ENCODE assay signal across 22 cellular contexts in the genomic region with DNA sequence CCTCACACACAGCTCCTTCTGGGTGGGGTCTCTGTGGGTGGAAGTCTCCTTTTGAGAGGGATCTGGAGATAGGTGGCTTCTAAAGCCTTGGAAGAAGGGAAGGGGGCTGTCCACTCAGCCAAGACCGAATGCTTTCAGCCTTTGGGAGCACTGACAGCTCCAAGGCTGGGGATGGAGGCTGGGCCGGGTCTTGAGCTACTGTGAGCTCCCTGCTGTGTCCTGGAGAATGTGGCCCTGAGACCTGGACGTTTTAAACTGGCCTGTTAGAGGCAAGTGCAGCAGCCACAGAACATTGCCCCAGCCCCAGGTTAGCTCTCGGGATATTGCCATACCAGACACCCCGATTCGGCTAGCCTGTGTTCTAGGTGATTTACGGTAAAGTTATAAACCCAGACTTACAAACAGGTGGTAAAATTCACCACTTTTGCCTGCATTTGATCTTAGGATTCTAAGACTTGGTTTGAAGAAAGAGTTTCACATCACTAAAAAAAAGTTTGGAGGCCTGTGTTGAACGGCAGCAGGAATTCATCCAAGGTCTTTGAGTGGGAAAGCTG.
A peak's percentile ranks its signal among the peaks of the same experiment; 100 is the strongest.
DNase-seq lines count a peak whose midpoint lies in the region; FAIRE-seq and TF ChIP-seq lines count a peak whose summit lies in the region.
"Had no signal": no experiment of that assay in that cellular context is flagged by ENCODE, and none has a peak within 500 bp of the region (broad histone marks: within the 10 kb centered on the region; RNA-seq: fewer than 3 reads in every experiment).

No MANE protein-coding gene starts in this region.

- H3K4me1 Mint-ChIP-seq in neural progenitor cell, result peaks cover 40% of the 10 kb centered on the region
- H3K4me1 Mint-ChIP-seq: B cell had no signal

- H2BK5ac ChIP-seq in H1 (ENCODE audit: low read depth, low read length), result no peak overlapping the region

- no peak for FAIRE-seq in H1 (lab: Jason Lieb, UNC)
- FAIRE-seq: A204.1, D721Med, GM18507, RCC 7860 had no signal

- H2AK5ac ChIP-seq in H1 (ENCODE audit: low read depth, low read length), result no peak overlapping the region

- TF ChIP-seq CTCF in Peyer's patch (IDR thresholded peaks at IDR 0.05) (no peak), H1 (IDR thresholded peaks at IDR 0.05; ENCODE audit: control extremely low read depth in 1 of 3, insufficient read depth in 1 of 3, low read depth in 1 of 3, low read length in 3 of 3) (no peak), neural progenitor cell (IDR thresholded peaks at IDR 0.05) (no peak), spleen (IDR thresholded peaks at IDR 0.05 in 8 of 11, conservative IDR thresholded peaks at IDR 0.05 in 3 of 11) (no peak), PC-9 (conservative IDR thresholded peaks at IDR 0.05) (no peak)

- peaks cover 11% of the 10 kb centered on the region for H3K36me3 Mint-ChIP-seq in neural progenitor cell

- H4K20me1 ChIP-seq in H1 (replicated peaks in 1 of 2; ENCODE audit: control insufficient read depth in 1 of 2, insufficient read depth in 2 of 2, low read length in 2 of 2), result peaks cover 0 to 2% of the 10 kb centered on the region in 2 experiments
- H4K20me1 ChIP-seq in neural progenitor cell (ENCODE audit: low read depth), result no peaks in the 10 kb centered on the region
- H4K20me1 ChIP-seq in PC-9 (ENCODE audit: insufficient read depth), result no peaks in the 10 kb centered on the region

- H3F3A ChIP-seq in neural progenitor cell (ENCODE audit: low read depth) (no peaks in the 10 kb centered on the region), PC-9 (ENCODE audit: insufficient read depth, low read depth) (no peaks in the 10 kb centered on the region)

- 88% methylated on average over 8 of the region's 8 CpGs; no CpG with 5 or more reads in 1 of the 2 experiments for WGBS in H1 (ENCODE audit: extremely low coverage in 1 of 2, insufficient coverage in 1 of 2, insufficient read length in 1 of 2, insufficient replicate concordance in 2 of 2, low coverage in 1 of 2, low lambda C conversion rate in 2 of 2, missing lambda C conversion rate in 1 of 2), 2 experiments
- 80 to 87% (median 82%) methylated on average over 7 to 8 of the region's 8 CpGs for WGBS in spleen, 5 donors

- no peak overlapping the region for H3K56ac ChIP-seq in H1 (replicated peaks; ENCODE audit: insufficient read length, low read depth, low read length)

- no peaks in the 10 kb centered on the region for H3K27me3 ChIP-seq in Peyer's patch
- no peaks in the 10 kb centered on the region for H3K27me3 ChIP-seq in H1 (replicated peaks in 1 of 4; ENCODE audit: control insufficient read depth in 3 of 4, extremely low read depth in 1 of 4, insufficient read depth in 3 of 4, low read length in 3 of 4)
- no peaks in the 10 kb centered on the region for H3K27me3 ChIP-seq in neural progenitor cell
- H3K27me3 ChIP-seq in spleen (replicated peaks in 1 of 7), result no peaks in the 10 kb centered on the region
- peaks cover 92% of the 10 kb centered on the region for H3K27me3 ChIP-seq in PC-9 (ENCODE audit: insufficient read depth, low read depth)
- H3K27me3 ChIP-seq: SJCRH30 had no signal

- no peak overlapping the region for H4K5ac ChIP-seq in H1 (ENCODE audit: insufficient read length, low read depth, low read length)

- H3K9me3 ChIP-seq in Peyer's patch (no peaks in the 10 kb centered on the region), H1 (ENCODE audit: insufficient read depth in 2 of 2, low read depth in 1 of 2, low read length in 1 of 2) (no peaks in the 10 kb centered on the region), neural progenitor cell (ENCODE audit: low read depth) (no peaks in the 10 kb centered on the region), spleen (no peaks in the 10 kb centered on the region), PC-9 (ENCODE audit: insufficient read depth, low read depth) (0 out of 2 replicates have a peak, but pooled peaks cover 4% of the 10 kb centered on the region)
- H3K9me3 ChIP-seq: SJCRH30 had no signal

- H2BK12ac ChIP-seq in H1 (ENCODE audit: low read depth, low read length), result no peak overlapping the region

- H4K91ac ChIP-seq in H1 (replicated peaks; ENCODE audit: insufficient read length, low read length), result no peak overlapping the region

- peak overlapping the region in 1 of 4 donors; percentile 21 for H3K4me3 ChIP-seq in Peyer's patch
- H3K4me3 ChIP-seq in H1 (ENCODE audit: extremely low read depth in 1 of 4, insufficient read depth in 2 of 4, low read depth in 3 of 4, low read length in 4 of 4), result no peak overlapping the region
- no peak overlapping the region for H3K4me3 ChIP-seq in neural progenitor cell
- H3K4me3 ChIP-seq in spleen, result no peak overlapping the region
- no peak overlapping the region for H3K4me3 ChIP-seq in PC-9
- H3K4me3 ChIP-seq: GM23248, SJCRH30 had no signal

- H3K36me3 ChIP-seq in Peyer's patch (no peaks in the 10 kb centered on the region), H1 (ENCODE audit: control insufficient read depth in 2 of 4, insufficient read depth in 4 of 4, low read length in 3 of 4) (no peaks in the 10 kb centered on the region), neural progenitor cell (no peaks in the 10 kb centered on the region), spleen (peaks cover 0 to 55% (median 1%) of the 10 kb centered on the region in 6 donors), PC-9 (ENCODE audit: low read depth) (no peaks in the 10 kb centered on the region)
- H3K36me3 ChIP-seq: SJCRH30 had no signal

- H3K14ac ChIP-seq in H1 (ENCODE audit: insufficient read length), result no peak overlapping the region

- POLR2A ChIA-PET in H1 (lab: Charles Lee; ENCODE audit: partially characterized antibody) (interaction anchor here (1.0 to 1.7 kb wide), 2 partner anchors 10 to 11 kb away, joined by 3 to 6 read pairs; no protein-coding TSS in a partner anchor), PC-9 (lab: Charles Lee; ENCODE audit: unreplicated experiment) (no interaction called here)

- no peak for TF ChIP-seq POLR2A in Peyer's patch (IDR thresholded peaks at IDR 0.05)
- no peak for TF ChIP-seq POLR2A in H1 (IDR thresholded peaks at IDR 0.05; ENCODE audit: control extremely low read depth in 1 of 2, low read depth in 2 of 2, low read length in 2 of 2)
- TF ChIP-seq POLR2A in spleen (IDR thresholded peaks at IDR 0.05), result no peak

- BruUV-seq in PC-9 (replicated peaks; lab: Mats Ljungman, UMichigan), result no TSS peak

- TF ChIP-seq RAD21 in H1 (IDR thresholded peaks at IDR 0.05 in 1 of 2, conservative IDR thresholded peaks at IDR 0.05 in 1 of 2; ENCODE audit: low read depth in 2 of 2, low read length in 2 of 2), result no peak

- no peak overlapping the region for H3K18ac ChIP-seq in H1 (ENCODE audit: extremely low read depth, low read length)

- no peaks in the 10 kb centered on the region for H3K9me3 Mint-ChIP-seq in neural progenitor cell

- CTCF ChIA-PET in H1 (lab: Charles Lee; ENCODE audit: partially characterized antibody) (interaction anchor here (0.6 to 1.4 kb wide), 5 partner anchors 10 to 629 kb away, joined by 3 to 4 read pairs (median 3); no protein-coding TSS in a partner anchor), PC-9 (lab: Charles Lee) (no interaction called here)

- H3K4ac ChIP-seq in H1 (replicated peaks; ENCODE audit: insufficient read length, low read depth, low read length), result no peak overlapping the region

- H3K79me1 ChIP-seq in H1 (ENCODE audit: low read depth, low read length), result no peaks in the 10 kb centered on the region

- H3K79me2 ChIP-seq in H1 (ENCODE audit: control insufficient read depth in 1 of 2, insufficient read depth in 2 of 2, low read length in 2 of 2) (no peaks in the 10 kb centered on the region), neural progenitor cell (ENCODE audit: low read depth) (no peaks in the 10 kb centered on the region), PC-9 (ENCODE audit: low read depth) (no peaks in the 10 kb centered on the region)

- H3K27me3 Mint-ChIP-seq in neural progenitor cell (ENCODE audit: insufficient read depth, low read depth), result peaks cover 2% of the 10 kb centered on the region
- H3K27me3 Mint-ChIP-seq: B cell had no signal

- no peak overlapping the region for H2BK120ac ChIP-seq in H1 (replicated peaks; ENCODE audit: low read depth, low read length)

- no peaks in the 10 kb centered on the region for H3K4me1 ChIP-seq in Peyer's patch
- H3K4me1 ChIP-seq in H1 (replicated peaks in 1 of 4; ENCODE audit: control insufficient read depth in 3 of 4, insufficient read depth in 4 of 4, low read length in 3 of 4), result peaks cover 2 to 36% (median 10%) of the 10 kb centered on the region in 4 experiments
- peaks cover 16% of the 10 kb centered on the region for H3K4me1 ChIP-seq in neural progenitor cell
- no peaks in the 10 kb centered on the region for H3K4me1 ChIP-seq in spleen
- no peaks in the 10 kb centered on the region for H3K4me1 ChIP-seq in PC-9 (replicated peaks; ENCODE audit: insufficient read depth)
- H3K4me1 ChIP-seq: SJCRH30 had no signal

- H2BK20ac ChIP-seq in H1 (ENCODE audit: low read length), result no peak overlapping the region; the same call in 1 of the 2 replicates

- H3K27ac Mint-ChIP-seq in neural progenitor cell, result peak overlapping the region; percentile 37
- H3K27ac Mint-ChIP-seq: B cell had no signal

- no peak for TF ChIP-seq EP300 in H1 (IDR thresholded peaks at IDR 0.05; ENCODE audit: borderline replicate concordance in 1 of 2, low read depth in 2 of 2, low read length in 2 of 2)

- H3K4me3 Mint-ChIP-seq in neural progenitor cell, result no peak overlapping the region
- H3K4me3 Mint-ChIP-seq: B cell had no signal

- H4K8ac ChIP-seq in H1 (ENCODE audit: extremely low read depth, insufficient read depth, low read length), result no peak overlapping the region

- H3K9ac ChIP-seq in H1 (replicated peaks in 1 of 4; ENCODE audit: extremely low read depth in 1 of 4, low read depth in 3 of 4, low read length in 3 of 4), result no peak overlapping the region; a peak in 1 of 7 replicates
- H3K9ac ChIP-seq in neural progenitor cell, result no peak overlapping the region
- H3K9ac ChIP-seq: GM23248 had no signal

- H3K27ac ChIP-seq in Peyer's patch, result no peak overlapping the region
- no peak overlapping the region for H3K27ac ChIP-seq in H1 (ENCODE audit: low read depth, low read length)
- H3K27ac ChIP-seq in neural progenitor cell, result no peak overlapping the region
- no peak overlapping the region for H3K27ac ChIP-seq in spleen
- H3K27ac ChIP-seq in PC-9, result no peak overlapping the region
- H3K27ac ChIP-seq: GM23248, SJCRH30 had no signal

- no peak overlapping the region; a peak in 1 of 4 replicates for H3K4me2 ChIP-seq in H1 (ENCODE audit: insufficient read depth in 1 of 2, low read depth in 2 of 2, low read length in 2 of 2)
- no peak overlapping the region for H3K4me2 ChIP-seq in neural progenitor cell
- H3K4me2 ChIP-seq in PC-9, result no peak overlapping the region

- H2AFZ ChIP-seq in H1 (ENCODE audit: low read length) (no peak overlapping the region), neural progenitor cell (replicated peaks) (no peak overlapping the region), PC-9 (no peak overlapping the region)
- H2AFZ ChIP-seq: GM23248 had no signal

- H3K9me2 ChIP-seq in PC-9 (ENCODE audit: insufficient read depth), result no peaks in the 10 kb centered on the region

- peak in 2 of 3 donors; percentile 22 to 31 for DNase-seq in Peyer's patch
- no peak for DNase-seq in H1 (ENCODE audit: low read depth in 1 of 2, low spot score in 2 of 2)
- no peak for DNase-seq in neural progenitor cell (ENCODE audit: low spot score)
- peak; percentile 48 for DNase-seq in spleen
- DNase-seq in NCI-H524 treated with DMSO at 0.1 percent for 48 hours (lab: John Stamatoyannopoulos, UW), result no peak
- DNase-seq in MV-4-11 (lab: John Stamatoyannopoulos, UW), result no peak
- no peak for DNase-seq in PC-9
- DNase-seq: DMS53, GDM1, GM23248, Kasumi-1, NCI-H1048, NCI-H1417 treated with DMSO at 0.1 percent for 48 hours, NCI-H1930, NCI-H510A treated with DMSO at 0.1 percent for 48 hours, NCI-H82, SJCRH30 had no signal

- intact Hi-C loops in spleen (cut with DNase I; ENCODE audit: low total_unique reads) (no loop called here), PC-9 (cut with micrococcal nuclease; ENCODE audit: unreplicated experiment) (no loop called here)

- peak overlapping the region; percentile 49; the same call in 1 of the 2 replicates for H2BK15ac ChIP-seq in H1 (ENCODE audit: low read length)

- no peak overlapping the region for H3K23ac ChIP-seq in H1 (ENCODE audit: insufficient read length)

- H3K23me2 ChIP-seq in H1 (ENCODE audit: low read depth, low read length), result no peaks in the 10 kb centered on the region

Comparison
In these comparisons a context has a peak if more than half of its experiments do, and no peak if none do; other contexts are left out.
1. DNase-seq: peak in Peyer's patch (2 of 3) and spleen (single experiment); none in H1 (0 of 2), neural progenitor cell (single experiment), NCI-H524 treated with DMSO at 0.1 percent for 48 hours (single experiment), MV-4-11 (single experiment) and PC-9 (0 of 2).